ENCODE assay signal across 23 cellular contexts in genomic region chr3:190036631-190037030, GRCh38.
DNase-seq lines count a peak whose midpoint lies in the region; ATAC-seq and TF ChIP-seq lines count a peak whose summit lies in the region.
"Had no signal": no experiment of that assay in that cellular context is flagged by ENCODE, and none has a peak within 500 bp of the region (broad histone marks: within the 10 kb centered on the region; RNA-seq: fewer than 3 reads in every experiment).

No MANE protein-coding gene starts in this region.

- BruUV-seq in Panc1 (replicated peaks; lab: Mats Ljungman, UMichigan) = no TSS peak

- 6% methylated on average over 2 of the region's 2 CpGs for WGBS in smooth muscle cell (ENCODE audit: low lambda C conversion rate)

- TF ChIP-seq POLR2A in GM18505 (IDR thresholded peaks at IDR 0.05; ENCODE audit: borderline replicate concordance, extremely low read depth, insufficient read depth, insufficient read length) = no peak

- in situ Hi-C loops in Panc1 (cut with HindIII; ENCODE audit: low pct_unique_long_range_greater_than_20kb, low sequenced_read_pairs) = no loop called here
- in situ Hi-C loops in brain microvascular endothelial cell (cut with HindIII; ENCODE audit: low pct_ligation_motif_present, low sequenced_read_pairs) = no loop called here

- H3K27me3 ChIP-seq in Panc1 (ENCODE audit: control insufficient read depth, insufficient read depth, low read length) (no peaks in the 10 kb centered on the region), brain microvascular endothelial cell (replicated peaks) (no peaks in the 10 kb centered on the region), foreskin keratinocyte (no peaks in the 10 kb centered on the region), smooth muscle cell (ENCODE audit: low read depth) (no peaks in the 10 kb centered on the region), tibial artery (no peaks in the 10 kb centered on the region)
- H3K27me3 ChIP-seq: cardiac muscle cell had no signal

- peak overlapping the region; percentile 62 for H3K4me2 ChIP-seq in smooth muscle cell

- no peak overlapping the region for H3K4me3 ChIP-seq in Panc1 (ENCODE audit: low read depth in 2 of 2, low read length in 2 of 2)
- no peak overlapping the region for H3K4me3 ChIP-seq in brain microvascular endothelial cell (ENCODE audit: low read depth, low read length)
- no peak overlapping the region for H3K4me3 ChIP-seq in smooth muscle cell
- H3K4me3 ChIP-seq in tibial artery = no peak overlapping the region
- H3K4me3 ChIP-seq: cardiac muscle cell, psoas muscle, thoracic aorta had no signal

- H3K4me1 ChIP-seq in Panc1 (ENCODE audit: control insufficient read depth, insufficient read depth, low read length) (peaks cover 33% of the 10 kb centered on the region), foreskin keratinocyte (peaks cover 33% of the 10 kb centered on the region), smooth muscle cell (ENCODE audit: low read depth) (peaks cover 10% of the 10 kb centered on the region), tibial artery (peaks cover 0 to 18% (median 0%) of the 10 kb centered on the region in 4 donors)
- H3K4me1 ChIP-seq: psoas muscle had no signal

- no peak overlapping the region for H3K9ac ChIP-seq in smooth muscle cell (ENCODE audit: low read depth)

- no peak for DNase-seq in Panc1 (ENCODE audit: low read depth, low spot score)
- DNase-seq in brain microvascular endothelial cell = peak; percentile 48
- peak in 1 of 2 donors; percentile 80 for DNase-seq in foreskin keratinocyte
- DNase-seq in smooth muscle cell (lab: John Stamatoyannopoulos, UW; ENCODE audit: unreplicated experiment) = no peak
- no peak for DNase-seq in activated effector memory CD4-positive, alpha-beta T cell treated with Interleukin-2 at 50 U/mL for 16 hours
- no peak for DNase-seq in NCI-H1694 (lab: John Stamatoyannopoulos, UW)
- DNase-seq in tibial artery = no peak
- DNase-seq: activated CD4-positive, alpha-beta T cell treated with anti-CD3 and anti-CD28 coated beads, Interleukin-2, amount 50 U/mL, for 4 hours; activated naive CD4-positive, alpha-beta T cell treated with anti-CD3 and anti-CD28 coated beads, Interleukin-2, amount 10 ng/mL, durations not matched to agents 7 days and 5 days; COR-L47; effector CD4-positive, alpha-beta T cell; hippocampal formation; kidney glomerular epithelial cell; mesendoderm; NCI-H1417 treated with DMSO at 0.1 percent for 48 hours; nephron progenitor cell; NK-92 treated with Interleukin-12 subunit alpha and Interleukin-12 subunit beta, amount 100 ng/mL, for 24 hours; psoas muscle; stimulated activated CD4-positive, alpha-beta T cell treated with anti-CD3 and anti-CD28 coated beads, Interleukin-12 subunit alpha, Interleukin-12 subunit beta, amount 100 ng/mL, for 4 hours had no signal

- CTCF ChIA-PET in Panc1 (lab: Charles Lee) = no interaction called here

- H3K27ac ChIP-seq in Panc1 (ENCODE audit: low read length) = peak overlapping the region; percentile 49; the same call in 1 of the 2 replicates
- no peak overlapping the region for H3K27ac ChIP-seq in brain microvascular endothelial cell
- peak overlapping the region; percentile 68 for H3K27ac ChIP-seq in foreskin keratinocyte
- H3K27ac ChIP-seq in smooth muscle cell (ENCODE audit: low read depth) = peak overlapping the region; percentile 73
- no peak overlapping the region for H3K27ac ChIP-seq in tibial artery
- H3K27ac ChIP-seq: psoas muscle, RWPE1, thoracic aorta had no signal

- POLR2A ChIA-PET in Panc1 (lab: Charles Lee) = no interaction called here

- H3F3A ChIP-seq in smooth muscle cell (ENCODE audit: low read depth) = no peaks in the 10 kb centered on the region

- H3K79me2 ChIP-seq in smooth muscle cell (ENCODE audit: low read depth) = no peaks in the 10 kb centered on the region

- TF ChIP-seq CTCF in Panc1 (IDR thresholded peaks at IDR 0.05) (no peak), brain microvascular endothelial cell (IDR thresholded peaks at IDR 0.05; ENCODE audit: low read depth, low read length, missing control alignments) (no peak), foreskin keratinocyte (conservative IDR thresholded peaks at IDR 0.05) (no peak), smooth muscle cell (IDR thresholded peaks at IDR 0.05; ENCODE audit: borderline replicate concordance, insufficient read depth, poor library complexity, severe bottlenecking) (no peak), tibial artery (IDR thresholded peaks at IDR 0.05) (no peak)

- H4K20me1 ChIP-seq in smooth muscle cell (ENCODE audit: low read depth) = no peaks in the 10 kb centered on the region

- H3K9me3 ChIP-seq in Panc1 (ENCODE audit: control insufficient read depth, insufficient read depth, low read depth, low read length) (no peaks in the 10 kb centered on the region), smooth muscle cell (replicated peaks; ENCODE audit: low read depth) (no peaks in the 10 kb centered on the region), tibial artery (no peaks in the 10 kb centered on the region)
- H3K9me3 ChIP-seq: psoas muscle, thoracic aorta had no signal

- intact Hi-C loops in Panc1 (cut with micrococcal nuclease; ENCODE audit: unreplicated experiment) = no loop called here
- intact Hi-C loops in tibial artery (cut with DNase I; ENCODE audit: low total_unique reads) = no loop called here

- no peak for ATAC-seq in Panc1
- ATAC-seq in foreskin keratinocyte = peak; percentile 66
- ATAC-seq in GM18505 (IDR thresholded peaks at IDR 0.05; ENCODE audit: unreplicated experiment) = no peak
- ATAC-seq: psoas muscle had no signal

- H2AFZ ChIP-seq in smooth muscle cell (ENCODE audit: low read depth) = no peak overlapping the region

- H3K36me3 ChIP-seq in Panc1 (ENCODE audit: control insufficient read depth, insufficient read depth, low read length) (no peaks in the 10 kb centered on the region), brain microvascular endothelial cell (replicated peaks) (no peaks in the 10 kb centered on the region), smooth muscle cell (ENCODE audit: low read depth) (no peaks in the 10 kb centered on the region), tibial artery (no peaks in the 10 kb centered on the region)
- H3K36me3 ChIP-seq: cardiac muscle cell, thoracic aorta had no signal

Comparison
In these comparisons a context has a peak if more than half of its experiments do, and no peak if none do; other contexts are left out.
1. H3K27ac ChIP-seq: peak in Panc1 (single experiment), foreskin keratinocyte (single experiment) and smooth muscle cell (single experiment); none in brain microvascular endothelial cell (single experiment) and tibial artery (0 of 2).